ENCODE assay signal across 8 cellular contexts in genomic region chr12:1691123-1692007, GRCh38. TPM values are rescaled to one million over a fixed set of nuclear protein-coding genes. Genes with fewer than 3 reads are reported as not detected.
DNase-seq lines count a peak whose midpoint lies in the region; ATAC-seq and TF ChIP-seq lines count a peak whose summit lies in the region.

No MANE protein-coding gene starts in this region.

- ATAC-seq in GM18519 (IDR thresholded peaks at IDR 0.05; ENCODE audit: low FRiP score, unreplicated experiment) (peak; percentile 27), HG02981 (IDR thresholded peaks at IDR 0.05; ENCODE audit: unreplicated experiment) (peak; percentile 28)

- 2% methylated on average over 40 of the region's 56 CpGs for WGBS in smooth muscle cell (ENCODE audit: low lambda C conversion rate)

- peak; percentile 55 for DNase-seq in AG20443 (ENCODE audit: low spot score)
- peak; percentile 2 for DNase-seq in NCI-H748 treated with DMSO at 0.1 percent for 48 hours (lab: John Stamatoyannopoulos, UW)
- no peak for DNase-seq in smooth muscle cell (lab: John Stamatoyannopoulos, UW; ENCODE audit: unreplicated experiment)
- no peak for DNase-seq in NCI-H2227 (lab: John Stamatoyannopoulos, UW; ENCODE audit: unreplicated experiment)

- H3K9ac ChIP-seq in iPS-15b (ENCODE audit: low read depth, low read length) = peak overlapping the region; percentile 29
- H3K9ac ChIP-seq in smooth muscle cell (ENCODE audit: low read depth) = peak overlapping the region; percentile 99

- H3K9me3 ChIP-seq in iPS-15b (ENCODE audit: control insufficient read depth, insufficient read depth, low read length) (no peaks in the 10 kb centered on the region), smooth muscle cell (replicated peaks; ENCODE audit: low read depth) (no peaks in the 10 kb centered on the region)

- H3K36me3 ChIP-seq in iPS-15b (ENCODE audit: control insufficient read depth, insufficient read depth, low read length) (no peaks in the 10 kb centered on the region), smooth muscle cell (ENCODE audit: low read depth) (no peaks in the 10 kb centered on the region)

- peaks cover 51% of the 10 kb centered on the region for H4K20me1 ChIP-seq in smooth muscle cell (ENCODE audit: low read depth)

- TF ChIP-seq CTCF in smooth muscle cell (IDR thresholded peaks at IDR 0.05; ENCODE audit: borderline replicate concordance, insufficient read depth, poor library complexity, severe bottlenecking) = no peak

- H3K4me2 ChIP-seq in smooth muscle cell = peak overlapping the region; percentile 97

- peaks cover 11% of the 10 kb centered on the region for H3F3A ChIP-seq in smooth muscle cell (ENCODE audit: low read depth)

- peaks cover 52% of the 10 kb centered on the region for H3K79me2 ChIP-seq in smooth muscle cell (ENCODE audit: low read depth)

- no peaks in the 10 kb centered on the region for H3K27me3 ChIP-seq in iPS-15b (ENCODE audit: control insufficient read depth, insufficient read depth, low read length)
- H3K27me3 ChIP-seq in smooth muscle cell (ENCODE audit: low read depth) = no peaks in the 10 kb centered on the region

- peak overlapping the region; percentile 63 for H3K4me3 ChIP-seq in iPS-15b (ENCODE audit: low read depth, low read length)
- peak overlapping the region; percentile 98 for H3K4me3 ChIP-seq in smooth muscle cell

- H3K4me1 ChIP-seq in iPS-15b (ENCODE audit: control insufficient read depth, insufficient read depth, low read length) = peaks cover 6% of the 10 kb centered on the region
- H3K4me1 ChIP-seq in smooth muscle cell (ENCODE audit: low read depth) = peaks cover 19% of the 10 kb centered on the region

- peak overlapping the region; percentile 20 for H2AFZ ChIP-seq in smooth muscle cell (ENCODE audit: low read depth)

- H3K27ac ChIP-seq in angular gyrus (ENCODE audit: low read depth, low read length) = peak overlapping the region; percentile 92
- peak overlapping the region; percentile 86 for H3K27ac ChIP-seq in smooth muscle cell (ENCODE audit: low read depth)

RNA-seq across cellular contexts. Expression of gene ADIPOR2, which starts 0.5 kb away (rescaled TPM):
- 34.1 and 46.8 TPM in 2 replicates for total RNA-seq in smooth muscle cell
- polyA plus RNA-seq in smooth muscle cell = 7.0 and 10.4 TPM in 2 replicates

Comparison
In these comparisons a context has a peak if more than half of its experiments do, and no peak if none do; other contexts are left out.
1. DNase-seq: peak in AG20443 (single experiment) and NCI-H748 treated with DMSO at 0.1 percent for 48 hours (single experiment); none in smooth muscle cell (single experiment) and NCI-H2227 (single experiment).